1 cellular context compared by ENCODE assay signal in the genomic region with DNA sequence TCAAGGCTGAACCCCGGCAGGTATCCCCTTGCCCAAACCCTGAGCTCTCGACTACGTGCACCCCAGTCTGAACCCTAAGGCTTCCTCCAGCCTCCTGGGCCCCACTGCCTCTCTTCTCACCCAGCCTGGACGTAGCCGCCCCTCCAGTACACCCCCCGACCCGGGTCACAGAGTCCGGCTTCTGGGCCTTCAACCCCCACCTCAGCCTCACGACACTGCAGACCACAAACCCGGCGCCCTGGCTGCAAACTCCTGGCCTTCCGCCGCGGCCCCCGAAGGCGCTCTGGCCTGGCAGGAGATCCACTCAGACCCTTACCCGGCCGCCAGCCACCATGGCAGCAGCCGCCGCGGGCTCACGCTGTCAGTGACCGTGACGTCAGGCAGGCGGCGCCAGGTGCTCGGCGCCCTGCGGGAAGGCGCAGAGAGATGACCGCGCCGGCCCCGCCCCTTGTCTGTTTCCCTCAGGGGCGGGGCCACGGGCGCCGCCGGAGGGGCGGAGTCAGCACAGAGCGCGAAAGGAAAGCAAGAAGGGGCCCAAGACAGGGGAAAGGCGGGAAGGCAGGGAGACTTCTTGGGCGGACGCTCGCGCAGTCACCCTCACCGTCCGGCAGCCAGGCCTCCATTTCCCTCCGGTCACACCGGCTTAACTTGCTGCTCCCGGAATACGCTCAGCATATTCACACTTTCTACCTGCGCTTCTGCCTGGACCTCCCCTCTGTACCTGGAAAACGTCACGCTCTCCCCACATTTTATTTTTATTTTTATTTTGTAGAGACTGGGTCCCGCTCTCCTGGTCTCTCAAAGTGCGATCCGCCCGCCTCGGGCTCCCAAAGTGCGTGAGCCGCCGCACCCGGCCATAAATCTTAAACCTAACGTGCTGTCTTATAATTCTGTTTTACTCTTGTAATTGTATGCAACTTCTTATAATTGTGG.
A peak's percentile ranks its signal among the peaks of the same experiment; 100 is the strongest.
TF ChIP-seq lines count a peak whose summit lies in the region.

A gene with protein sequence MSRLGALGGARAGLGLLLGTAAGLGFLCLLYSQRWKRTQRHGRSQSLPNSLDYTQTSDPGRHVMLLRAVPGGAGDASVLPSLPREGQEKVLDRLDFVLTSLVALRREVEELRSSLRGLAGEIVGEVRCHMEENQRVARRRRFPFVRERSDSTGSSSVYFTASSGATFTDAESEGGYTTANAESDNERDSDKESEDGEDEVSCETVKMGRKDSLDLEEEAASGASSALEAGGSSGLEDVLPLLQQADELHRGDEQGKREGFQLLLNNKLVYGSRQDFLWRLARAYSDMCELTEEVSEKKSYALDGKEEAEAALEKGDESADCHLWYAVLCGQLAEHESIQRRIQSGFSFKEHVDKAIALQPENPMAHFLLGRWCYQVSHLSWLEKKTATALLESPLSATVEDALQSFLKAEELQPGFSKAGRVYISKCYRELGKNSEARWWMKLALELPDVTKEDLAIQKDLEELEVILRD (minus strand): TSS at position 372 of the 933 bp plus-strand sequence. CDS start 471 bp downstream, outside the sequence.

TF ChIP-seq in HepG2, 621 proteins besides CTCF, POLR2A, EP300 and RAD21 (continued from another document and continues in another):
- TF ChIP-seq, protein P1, sequence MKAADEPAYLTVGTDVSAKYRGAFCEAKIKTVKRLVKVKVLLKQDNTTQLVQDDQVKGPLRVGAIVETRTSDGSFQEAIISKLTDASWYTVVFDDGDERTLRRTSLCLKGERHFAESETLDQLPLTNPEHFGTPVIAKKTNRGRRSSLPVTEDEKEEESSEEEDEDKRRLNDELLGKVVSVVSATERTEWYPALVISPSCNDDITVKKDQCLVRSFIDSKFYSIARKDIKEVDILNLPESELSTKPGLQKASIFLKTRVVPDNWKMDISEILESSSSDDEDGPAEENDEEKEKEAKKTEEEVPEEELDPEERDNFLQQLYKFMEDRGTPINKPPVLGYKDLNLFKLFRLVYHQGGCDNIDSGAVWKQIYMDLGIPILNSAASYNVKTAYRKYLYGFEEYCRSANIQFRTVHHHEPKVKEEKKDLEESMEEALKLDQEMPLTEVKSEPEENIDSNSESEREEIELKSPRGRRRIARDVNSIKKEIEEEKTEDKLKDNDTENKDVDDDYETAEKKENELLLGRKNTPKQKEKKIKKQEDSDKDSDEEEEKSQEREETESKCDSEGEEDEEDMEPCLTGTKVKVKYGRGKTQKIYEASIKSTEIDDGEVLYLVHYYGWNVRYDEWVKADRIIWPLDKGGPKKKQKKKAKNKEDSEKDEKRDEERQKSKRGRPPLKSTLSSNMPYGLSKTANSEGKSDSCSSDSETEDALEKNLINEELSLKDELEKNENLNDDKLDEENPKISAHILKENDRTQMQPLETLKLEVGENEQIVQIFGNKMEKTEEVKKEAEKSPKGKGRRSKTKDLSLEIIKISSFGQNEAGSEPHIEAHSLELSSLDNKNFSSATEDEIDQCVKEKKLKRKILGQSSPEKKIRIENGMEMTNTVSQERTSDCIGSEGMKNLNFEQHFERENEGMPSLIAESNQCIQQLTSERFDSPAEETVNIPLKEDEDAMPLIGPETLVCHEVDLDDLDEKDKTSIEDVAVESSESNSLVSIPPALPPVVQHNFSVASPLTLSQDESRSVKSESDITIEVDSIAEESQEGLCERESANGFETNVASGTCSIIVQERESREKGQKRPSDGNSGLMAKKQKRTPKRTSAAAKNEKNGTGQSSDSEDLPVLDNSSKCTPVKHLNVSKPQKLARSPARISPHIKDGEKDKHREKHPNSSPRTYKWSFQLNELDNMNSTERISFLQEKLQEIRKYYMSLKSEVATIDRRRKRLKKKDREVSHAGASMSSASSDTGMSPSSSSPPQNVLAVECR (CRISPR knock-in tag; IDR thresholded peaks at IDR 0.05; ENCODE audit: borderline replicate concordance), result peak; percentile 96
- TF ChIP-seq, protein P2, sequence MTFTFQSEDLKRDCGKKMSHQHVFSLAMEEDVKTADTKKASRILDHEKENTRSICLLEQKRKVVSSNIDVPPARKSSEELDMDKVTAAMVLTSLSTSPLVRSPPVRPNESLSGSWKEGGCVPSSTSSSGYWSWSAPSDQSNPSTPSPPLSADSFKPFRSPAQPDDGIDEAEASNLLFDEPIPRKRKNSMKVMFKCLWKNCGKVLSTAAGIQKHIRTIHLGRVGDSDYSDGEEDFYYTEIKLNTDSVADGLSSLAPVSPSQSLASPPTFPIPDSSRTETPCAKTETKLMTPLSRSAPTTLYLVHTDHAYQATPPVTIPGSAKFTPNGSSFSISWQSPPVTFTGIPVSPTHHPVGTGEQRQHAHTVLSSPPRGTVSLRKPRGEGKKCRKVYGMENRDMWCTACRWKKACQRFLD (CRISPR knock-in tag; IDR thresholded peaks at IDR 0.05; ENCODE audit: borderline replicate concordance), result peak; percentile 27; the same call in 1 of the 2 replicates
- TF ChIP-seq, protein P3, sequence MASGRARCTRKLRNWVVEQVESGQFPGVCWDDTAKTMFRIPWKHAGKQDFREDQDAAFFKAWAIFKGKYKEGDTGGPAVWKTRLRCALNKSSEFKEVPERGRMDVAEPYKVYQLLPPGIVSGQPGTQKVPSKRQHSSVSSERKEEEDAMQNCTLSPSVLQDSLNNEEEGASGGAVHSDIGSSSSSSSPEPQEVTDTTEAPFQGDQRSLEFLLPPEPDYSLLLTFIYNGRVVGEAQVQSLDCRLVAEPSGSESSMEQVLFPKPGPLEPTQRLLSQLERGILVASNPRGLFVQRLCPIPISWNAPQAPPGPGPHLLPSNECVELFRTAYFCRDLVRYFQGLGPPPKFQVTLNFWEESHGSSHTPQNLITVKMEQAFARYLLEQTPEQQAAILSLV (CRISPR knock-in tag; IDR thresholded peaks at IDR 0.05; ENCODE audit: borderline replicate concordance), result 0 out of 2 replicates have a peak, but pooled peaks have one; percentile 43
- TF ChIP-seq, protein P4, sequence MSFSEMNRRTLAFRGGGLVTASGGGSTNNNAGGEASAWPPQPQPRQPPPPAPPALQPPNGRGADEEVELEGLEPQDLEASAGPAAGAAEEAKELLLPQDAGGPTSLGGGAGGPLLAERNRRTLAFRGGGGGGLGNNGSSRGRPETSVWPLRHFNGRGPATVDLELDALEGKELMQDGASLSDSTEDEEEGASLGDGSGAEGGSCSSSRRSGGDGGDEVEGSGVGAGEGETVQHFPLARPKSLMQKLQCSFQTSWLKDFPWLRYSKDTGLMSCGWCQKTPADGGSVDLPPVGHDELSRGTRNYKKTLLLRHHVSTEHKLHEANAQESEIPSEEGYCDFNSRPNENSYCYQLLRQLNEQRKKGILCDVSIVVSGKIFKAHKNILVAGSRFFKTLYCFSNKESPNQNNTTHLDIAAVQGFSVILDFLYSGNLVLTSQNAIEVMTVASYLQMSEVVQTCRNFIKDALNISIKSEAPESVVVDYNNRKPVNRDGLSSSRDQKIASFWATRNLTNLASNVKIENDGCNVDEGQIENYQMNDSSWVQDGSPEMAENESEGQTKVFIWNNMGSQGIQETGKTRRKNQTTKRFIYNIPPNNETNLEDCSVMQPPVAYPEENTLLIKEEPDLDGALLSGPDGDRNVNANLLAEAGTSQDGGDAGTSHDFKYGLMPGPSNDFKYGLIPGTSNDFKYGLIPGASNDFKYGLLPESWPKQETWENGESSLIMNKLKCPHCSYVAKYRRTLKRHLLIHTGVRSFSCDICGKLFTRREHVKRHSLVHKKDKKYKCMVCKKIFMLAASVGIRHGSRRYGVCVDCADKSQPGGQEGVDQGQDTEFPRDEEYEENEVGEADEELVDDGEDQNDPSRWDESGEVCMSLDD (CRISPR knock-in tag; IDR thresholded peaks at IDR 0.05; ENCODE audit: borderline replicate concordance), result no peak
- TF ChIP-seq ZNF24 (IDR thresholded peaks at IDR 0.05) (no peak), ZNF670 (CRISPR knock-in tag; IDR thresholded peaks at IDR 0.05; ENCODE audit: borderline replicate concordance) (peak; percentile 94; the same call in 1 of the 2 replicates), ZNF101 (CRISPR knock-in tag; IDR thresholded peaks at IDR 0.05; ENCODE audit: borderline replicate concordance, low read depth) (no peak), RBM22 (optimal IDR thresholded peaks at IDR 0.05; ENCODE audit: low read length) (no peak), NFE2L2 (IDR thresholded peaks at IDR 0.05; ENCODE audit: low read length) (no peak), ZNF839 (CRISPR knock-in tag; IDR thresholded peaks at IDR 0.05; ENCODE audit: borderline replicate concordance) (no peak), NAIF1 (CRISPR knock-in tag; IDR thresholded peaks at IDR 0.05; ENCODE audit: borderline replicate concordance) (no peak), ZNF230 (CRISPR knock-in tag; IDR thresholded peaks at IDR 0.05) (peak; percentile 78; the same call in 1 of the 2 replicates), ZNF333 (CRISPR knock-in tag; IDR thresholded peaks at IDR 0.05; ENCODE audit: borderline replicate concordance) (no peak), ZNF788 (CRISPR knock-in tag; IDR thresholded peaks at IDR 0.05; ENCODE audit: borderline replicate concordance) (no peak), ZNF124 (CRISPR knock-in tag; IDR thresholded peaks at IDR 0.05) (no peak; the same call in 1 of the 2 replicates), REL (CRISPR knock-in tag; conservative IDR thresholded peaks at IDR 0.05) (no peak), MTF1 (CRISPR knock-in tag; IDR thresholded peaks at IDR 0.05) (no peak), FOXK2 (IDR thresholded peaks at IDR 0.05) (0 out of 2 replicates have a peak, but pooled peaks have one; percentile 16), ZSCAN25 (CRISPR knock-in tag; IDR thresholded peaks at IDR 0.05) (no peak), SMARCE1 (IDR thresholded peaks at IDR 0.05; ENCODE audit: borderline replicate concordance) (no peak), AHR (CRISPR knock-in tag; IDR thresholded peaks at IDR 0.05) (no peak), ZSCAN31 (CRISPR knock-in tag; IDR thresholded peaks at IDR 0.05; ENCODE audit: low read depth) (no peak; the same call in 1 of the 2 replicates), ZNF749 (CRISPR knock-in tag; IDR thresholded peaks at IDR 0.05; ENCODE audit: borderline replicate concordance) (no peak), MTA1 (CRISPR knock-in tag; IDR thresholded peaks at IDR 0.05; ENCODE audit: borderline replicate concordance) (peak; percentile 61; the same call in 1 of the 2 replicates), PAWR (CRISPR knock-in tag; IDR thresholded peaks at IDR 0.05; ENCODE audit: borderline replicate concordance) (peak; percentile 64; the same call in 1 of the 2 replicates), ZNF724P (CRISPR knock-in tag; IDR thresholded peaks at IDR 0.05; ENCODE audit: borderline replicate concordance) (no peak), CBX2 (IDR thresholded peaks at IDR 0.05; ENCODE audit: low read depth, low read length) (no peak), CBX2 (CRISPR knock-in tag; IDR thresholded peaks at IDR 0.05; ENCODE audit: low read depth) (no peak), MED1 (CRISPR knock-in tag; IDR thresholded peaks at IDR 0.05) (peak; percentile 63; the same call in 1 of the 2 replicates)
- TF ChIP-seq, protein P5, sequence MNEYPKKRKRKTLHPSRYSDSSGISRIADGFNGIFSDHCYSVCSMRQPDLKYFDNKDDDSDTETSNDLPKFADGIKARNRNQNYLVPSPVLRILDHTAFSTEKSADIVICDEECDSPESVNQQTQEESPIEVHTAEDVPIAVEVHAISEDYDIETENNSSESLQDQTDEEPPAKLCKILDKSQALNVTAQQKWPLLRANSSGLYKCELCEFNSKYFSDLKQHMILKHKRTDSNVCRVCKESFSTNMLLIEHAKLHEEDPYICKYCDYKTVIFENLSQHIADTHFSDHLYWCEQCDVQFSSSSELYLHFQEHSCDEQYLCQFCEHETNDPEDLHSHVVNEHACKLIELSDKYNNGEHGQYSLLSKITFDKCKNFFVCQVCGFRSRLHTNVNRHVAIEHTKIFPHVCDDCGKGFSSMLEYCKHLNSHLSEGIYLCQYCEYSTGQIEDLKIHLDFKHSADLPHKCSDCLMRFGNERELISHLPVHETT (CRISPR knock-in tag; conservative IDR thresholded peaks at IDR 0.05), result no peak
- TF ChIP-seq, protein P6, sequence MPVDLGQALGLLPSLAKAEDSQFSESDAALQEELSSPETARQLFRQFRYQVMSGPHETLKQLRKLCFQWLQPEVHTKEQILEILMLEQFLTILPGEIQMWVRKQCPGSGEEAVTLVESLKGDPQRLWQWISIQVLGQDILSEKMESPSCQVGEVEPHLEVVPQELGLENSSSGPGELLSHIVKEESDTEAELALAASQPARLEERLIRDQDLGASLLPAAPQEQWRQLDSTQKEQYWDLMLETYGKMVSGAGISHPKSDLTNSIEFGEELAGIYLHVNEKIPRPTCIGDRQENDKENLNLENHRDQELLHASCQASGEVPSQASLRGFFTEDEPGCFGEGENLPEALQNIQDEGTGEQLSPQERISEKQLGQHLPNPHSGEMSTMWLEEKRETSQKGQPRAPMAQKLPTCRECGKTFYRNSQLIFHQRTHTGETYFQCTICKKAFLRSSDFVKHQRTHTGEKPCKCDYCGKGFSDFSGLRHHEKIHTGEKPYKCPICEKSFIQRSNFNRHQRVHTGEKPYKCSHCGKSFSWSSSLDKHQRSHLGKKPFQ (CRISPR knock-in tag; IDR thresholded peaks at IDR 0.05; ENCODE audit: insufficient replicate concordance), result no peak
- TF ChIP-seq, protein P7, sequence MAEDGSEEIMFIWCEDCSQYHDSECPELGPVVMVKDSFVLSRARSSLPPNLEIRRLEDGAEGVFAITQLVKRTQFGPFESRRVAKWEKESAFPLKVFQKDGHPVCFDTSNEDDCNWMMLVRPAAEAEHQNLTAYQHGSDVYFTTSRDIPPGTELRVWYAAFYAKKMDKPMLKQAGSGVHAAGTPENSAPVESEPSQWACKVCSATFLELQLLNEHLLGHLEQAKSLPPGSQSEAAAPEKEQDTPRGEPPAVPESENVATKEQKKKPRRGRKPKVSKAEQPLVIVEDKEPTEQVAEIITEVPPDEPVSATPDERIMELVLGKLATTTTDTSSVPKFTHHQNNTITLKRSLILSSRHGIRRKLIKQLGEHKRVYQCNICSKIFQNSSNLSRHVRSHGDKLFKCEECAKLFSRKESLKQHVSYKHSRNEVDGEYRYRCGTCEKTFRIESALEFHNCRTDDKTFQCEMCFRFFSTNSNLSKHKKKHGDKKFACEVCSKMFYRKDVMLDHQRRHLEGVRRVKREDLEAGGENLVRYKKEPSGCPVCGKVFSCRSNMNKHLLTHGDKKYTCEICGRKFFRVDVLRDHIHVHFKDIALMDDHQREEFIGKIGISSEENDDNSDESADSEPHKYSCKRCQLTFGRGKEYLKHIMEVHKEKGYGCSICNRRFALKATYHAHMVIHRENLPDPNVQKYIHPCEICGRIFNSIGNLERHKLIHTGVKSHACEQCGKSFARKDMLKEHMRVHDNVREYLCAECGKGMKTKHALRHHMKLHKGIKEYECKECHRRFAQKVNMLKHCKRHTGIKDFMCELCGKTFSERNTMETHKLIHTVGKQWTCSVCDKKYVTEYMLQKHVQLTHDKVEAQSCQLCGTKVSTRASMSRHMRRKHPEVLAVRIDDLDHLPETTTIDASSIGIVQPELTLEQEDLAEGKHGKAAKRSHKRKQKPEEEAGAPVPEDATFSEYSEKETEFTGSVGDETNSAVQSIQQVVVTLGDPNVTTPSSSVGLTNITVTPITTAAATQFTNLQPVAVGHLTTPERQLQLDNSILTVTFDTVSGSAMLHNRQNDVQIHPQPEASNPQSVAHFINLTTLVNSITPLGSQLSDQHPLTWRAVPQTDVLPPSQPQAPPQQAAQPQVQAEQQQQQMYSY (CRISPR knock-in tag; IDR thresholded peaks at IDR 0.05), result no peak
- TF ChIP-seq, protein P8, sequence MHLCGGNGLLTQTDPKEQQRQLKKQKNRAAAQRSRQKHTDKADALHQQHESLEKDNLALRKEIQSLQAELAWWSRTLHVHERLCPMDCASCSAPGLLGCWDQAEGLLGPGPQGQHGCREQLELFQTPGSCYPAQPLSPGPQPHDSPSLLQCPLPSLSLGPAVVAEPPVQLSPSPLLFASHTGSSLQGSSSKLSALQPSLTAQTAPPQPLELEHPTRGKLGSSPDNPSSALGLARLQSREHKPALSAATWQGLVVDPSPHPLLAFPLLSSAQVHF (CRISPR knock-in tag; IDR thresholded peaks at IDR 0.05), result no peak
- TF ChIP-seq, protein P9, sequence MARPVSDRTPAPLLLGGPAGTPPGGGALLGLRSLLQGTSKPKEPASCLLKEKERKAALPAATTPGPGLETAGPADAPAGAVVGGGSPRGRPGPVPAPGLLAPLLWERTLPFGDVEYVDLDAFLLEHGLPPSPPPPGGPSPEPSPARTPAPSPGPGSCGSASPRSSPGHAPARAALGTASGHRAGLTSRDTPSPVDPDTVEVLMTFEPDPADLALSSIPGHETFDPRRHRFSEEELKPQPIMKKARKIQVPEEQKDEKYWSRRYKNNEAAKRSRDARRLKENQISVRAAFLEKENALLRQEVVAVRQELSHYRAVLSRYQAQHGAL (CRISPR knock-in tag; IDR thresholded peaks at IDR 0.05; ENCODE audit: not compliant biosample characterization), result no peak
